ENCODE assay signal across 8 cellular contexts in the genomic region with DNA sequence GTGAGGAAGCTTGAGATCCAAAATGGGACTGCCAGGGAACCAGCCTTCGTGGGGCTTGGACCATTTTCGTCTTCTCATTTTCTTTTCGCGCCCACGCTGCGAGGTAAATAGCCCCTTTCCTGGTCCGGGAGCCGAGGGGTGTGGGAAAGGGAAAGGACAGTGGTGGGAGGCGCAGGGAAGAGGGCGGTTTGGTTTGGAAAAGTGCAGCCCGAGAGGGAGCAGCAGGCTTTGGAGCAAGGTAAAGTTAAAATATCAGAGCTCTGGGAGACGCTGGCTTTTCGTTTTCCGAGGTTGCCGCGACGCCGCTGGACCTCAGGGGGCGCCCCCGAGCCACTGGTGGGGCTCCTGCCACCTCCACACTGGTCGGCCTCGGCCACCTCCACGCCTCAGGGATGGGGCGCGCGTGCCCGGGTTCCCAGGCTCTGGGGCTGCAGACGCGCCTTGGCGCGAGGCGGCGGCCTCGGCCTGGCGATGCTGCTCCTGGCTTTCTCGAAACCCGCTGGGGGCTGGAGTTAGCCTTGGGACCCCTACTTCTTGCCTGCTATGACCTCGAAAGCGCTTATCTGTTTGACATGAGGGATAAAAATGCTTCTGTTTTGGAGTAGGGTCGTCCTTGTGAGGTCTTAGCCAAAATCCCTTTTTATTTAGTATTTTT. TPM values are rescaled to one million over a fixed set of nuclear protein-coding genes. Genes with fewer than 3 reads are reported as not detected.
DNase-seq lines count a peak whose midpoint lies in the region; ATAC-seq and TF ChIP-seq lines count a peak whose summit lies in the region.

No MANE protein-coding gene starts in this region.

- no peaks in the 10 kb centered on the region for H3K36me3 ChIP-seq in breast epithelium

- TF ChIP-seq CTCF in AG09319 (IDR thresholded peaks at IDR 0.05; ENCODE audit: low read depth, low read length) (peak; percentile 84), breast epithelium (IDR thresholded peaks at IDR 0.05) (peak; percentile 41 to 83 (median 63))

- H3K9me3 ChIP-seq in breast epithelium, result no peaks in the 10 kb centered on the region

- H3K4me1 ChIP-seq in breast epithelium, result no peaks in the 10 kb centered on the region

- H3K27ac ChIP-seq in breast epithelium, result peak overlapping the region; percentile 9 to 91

- ATAC-seq in GM18868 (IDR thresholded peaks at IDR 0.05; ENCODE audit: unreplicated experiment), result no peak

- DNase-seq in AG09319 (ENCODE audit: extremely low read depth, low read depth) (peak; percentile 52), HCEC 1CT (peak; percentile 68), breast epithelium (ENCODE audit: low spot score in 2 of 2) (peak; percentile 61 to 74), iPS-NIHi7 (ENCODE audit: extremely low spot score) (peak; percentile 76), skeletal muscle cell (ENCODE audit: low read depth) (no peak), NCI-H2029 (lab: John Stamatoyannopoulos, UW) (no peak), NCI-H2196 (lab: John Stamatoyannopoulos, UW; ENCODE audit: unreplicated experiment) (no peak)

- intact Hi-C loops in breast epithelium (cut with DNase I; ENCODE audit: low total_unique reads), result no loop called here

- peak overlapping the region; percentile 85 to 95 (median 85) for H3K4me3 ChIP-seq in breast epithelium
- H3K4me3 ChIP-seq in skeletal muscle cell (ENCODE audit: low read depth, low read length), result peak overlapping the region; percentile 62

- TF ChIP-seq POLR2A in breast epithelium (IDR thresholded peaks at IDR 0.05), result no peak

- no peaks in the 10 kb centered on the region for H3K27me3 ChIP-seq in breast epithelium

RNA-seq across cellular contexts. Expression of a gene that starts 3.2 kb away (rescaled TPM):
- 100 to 1,000 TPM in 1 of 3 donors, 10 to 100 TPM in 2; 42.3 to 179 (median 61.6) TPM for total RNA-seq in breast epithelium

Comparison
In these comparisons a context has a peak if more than half of its experiments do, and no peak if none do; other contexts are left out.
1. DNase-seq: peak in AG09319 (single experiment), HCEC 1CT (single experiment), breast epithelium (2 of 2) and iPS-NIHi7 (single experiment); none in skeletal muscle cell (single experiment), NCI-H2029 (single experiment) and NCI-H2196 (single experiment).